Comparison of ENCODE assay signal across 8 cellular contexts in the genomic region with DNA sequence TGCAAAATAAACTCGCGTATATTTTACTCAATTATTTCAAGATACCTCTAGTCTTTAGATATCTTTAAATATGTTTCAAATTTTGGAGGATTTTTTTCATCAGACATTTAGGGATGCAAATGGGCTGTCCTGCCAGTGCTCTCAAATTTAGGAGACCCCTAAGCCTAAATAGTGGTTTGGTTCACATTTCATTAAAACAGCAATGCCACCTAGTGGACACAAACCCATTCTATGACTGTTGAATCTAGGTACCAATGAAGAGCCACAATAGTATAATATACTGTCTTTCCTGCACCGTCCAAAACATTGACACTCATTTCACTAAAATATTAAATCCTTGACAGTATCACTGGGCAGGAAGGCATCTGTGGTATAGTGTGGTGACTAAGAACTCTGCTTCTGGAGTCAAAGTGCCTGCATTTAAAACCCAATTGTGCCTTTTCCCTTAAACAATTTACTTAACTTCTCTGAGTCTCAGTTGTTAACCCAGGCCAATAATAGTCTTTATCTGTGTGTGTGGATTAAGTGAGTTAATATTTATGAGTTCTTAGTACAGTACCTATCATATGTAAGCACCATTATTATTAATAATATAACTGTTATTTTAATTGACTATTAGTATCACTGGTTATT.
A peak's percentile ranks its signal among the peaks of the same experiment; 100 is the strongest.
DNase-seq lines count a peak whose midpoint lies in the region; ATAC-seq, FAIRE-seq and TF ChIP-seq lines count a peak whose summit lies in the region.

No MANE protein-coding gene starts in this region.

- in situ Hi-C loops in K562 (cut with MboI): no loop called here

- DNase-seq in cardiac muscle cell (ENCODE audit: low read depth in 1 of 2, low spot score in 1 of 2) (peak; percentile 28 to 57), right atrium auricular region (ENCODE audit: low spot score) (no peak), HuH-7 (ENCODE audit: low spot score) (peak; percentile 3), K562 (ENCODE audit: extremely low read depth in 1 of 4, low spot score in 3 of 4) (peak; percentile 4 to 9 (median 6)), NCI-H524 treated with DMSO at 0.1 percent for 48 hours (lab: John Stamatoyannopoulos, UW) (no peak), C1 segment of cervical spinal cord (lab: John Stamatoyannopoulos, UW) (no peak)
- no peak for DNase-seq in stimulated activated CD4-positive, alpha-beta T cell treated with anti-CD3 and anti-CD28 coated beads, Interleukin-4, amount 100 ng/mL, for 1 hour

- no TSS peak for BruUV-seq in K562 (replicated peaks; lab: Mats Ljungman, UMichigan)

- no peak for TF ChIP-seq POLR2A in K562 (conservative IDR thresholded peaks at IDR 0.05)

- H3K4me3 ChIP-seq in cardiac muscle cell: no peak overlapping the region
- H3K4me3 ChIP-seq in right atrium auricular region: no peak overlapping the region
- no peak overlapping the region for H3K4me3 ChIP-seq in K562

- no peak overlapping the region for H3K9ac ChIP-seq in K562 (ENCODE audit: insufficient read depth in 1 of 2, low read depth in 2 of 2, low read length in 2 of 2)

- H3K27ac ChIP-seq in cardiac muscle cell (no peak overlapping the region), right atrium auricular region (no peak overlapping the region), K562 (ENCODE audit: extremely low read depth, low read depth, low read length) (no peak overlapping the region)

- H3K4me1 ChIP-seq in cardiac muscle cell (ENCODE audit: low read depth) (no peaks in the 10 kb centered on the region), right atrium auricular region (no peaks in the 10 kb centered on the region), K562 (replicated peaks in 1 of 2; ENCODE audit: control insufficient read depth in 2 of 2, insufficient read depth in 2 of 2, low read length in 2 of 2) (no peaks in the 10 kb centered on the region)

- TF ChIP-seq RAD21 in K562 (CRISPR knock-in tag; conservative IDR thresholded peaks at IDR 0.05 in 1 of 2, IDR thresholded peaks at IDR 0.05 in 1 of 2): peak; percentile 28 to 52; a peak in 3 of 4 replicates

- no peaks in the 10 kb centered on the region for H3K9me1 ChIP-seq in K562 (ENCODE audit: control insufficient read depth, insufficient read depth, low read length)

- H3K9me3 ChIP-seq in cardiac muscle cell (ENCODE audit: low read depth): no peaks in the 10 kb centered on the region
- no peaks in the 10 kb centered on the region for H3K9me3 ChIP-seq in right atrium auricular region
- no peaks in the 10 kb centered on the region for H3K9me3 ChIP-seq in K562 (replicated peaks; ENCODE audit: control insufficient read depth, insufficient read depth, low read depth, low read length)

- H3K27me3 ChIP-seq in cardiac muscle cell (no peaks in the 10 kb centered on the region), right atrium auricular region (no peaks in the 10 kb centered on the region), K562 (ENCODE audit: control insufficient read depth in 2 of 2, insufficient read depth in 2 of 2, low read length in 2 of 2) (peaks cover 2 to 5% of the 10 kb centered on the region in 2 experiments; a peak in 3 of 5 replicates)

- TF ChIP-seq EP300 in K562 (IDR thresholded peaks at IDR 0.05; ENCODE audit: low read length): no peak

- intact Hi-C loops in K562 (cut with micrococcal nuclease): no loop called here

- no peaks in the 10 kb centered on the region for H3K36me3 Mint-ChIP-seq in nephron (ENCODE audit: low read depth)

- H3K4me2 ChIP-seq in K562 (ENCODE audit: insufficient read depth, low read length): no peak overlapping the region

- H3K4me1 Mint-ChIP-seq in nephron: no peaks in the 10 kb centered on the region

- H3K36me3 ChIP-seq in cardiac muscle cell (no peaks in the 10 kb centered on the region), right atrium auricular region (no peaks in the 10 kb centered on the region), K562 (ENCODE audit: control insufficient read depth, insufficient read depth, low read length) (no peaks in the 10 kb centered on the region)

- no peak overlapping the region for H3K4me3 Mint-ChIP-seq in nephron

- TF ChIP-seq CTCF in cardiac muscle cell (IDR thresholded peaks at IDR 0.05; ENCODE audit: low read depth, low read length) (peak; percentile 58), right atrium auricular region (IDR thresholded peaks at IDR 0.05) (peak in 1 of 2 donors; percentile 54), K562 (IDR thresholded peaks at IDR 0.05 in 2 of 3, conservative IDR thresholded peaks at IDR 0.05 in 1 of 3; ENCODE audit: insufficient read depth in 2 of 3, low read depth in 1 of 3, low read length in 3 of 3) (peak in 2 of 3 experiments; percentile 44 to 48; a peak in 2 of 6 replicates), nephron (IDR thresholded peaks at IDR 0.05; ENCODE audit: unreplicated experiment in 3 of 3) (peak; percentile 61 to 72 (median 65))

- WGBS in K562 (ENCODE audit: insufficient coverage, low coverage, missing lambda C conversion rate): 25% methylated on average over 3 of the region's 3 CpGs

- POLR2A ChIA-PET in K562 (lab: Yijun Ruan, JAX): no interaction called here

- H3K9me3 Mint-ChIP-seq in nephron: no peaks in the 10 kb centered on the region

- FAIRE-seq in K562 (lab: Jason Lieb, UNC): peak; percentile 48

- peaks cover 6% of the 10 kb centered on the region for H3K27me3 Mint-ChIP-seq in nephron (ENCODE audit: low read depth)

- peak; percentile 69 for ATAC-seq in K562

- CTCF ChIA-PET in K562 (lab: Yijun Ruan, JAX; ENCODE audit: low intra/inter-chr PET ratio): interaction anchor here (1.4 kb wide), 1 partner anchor 1444 kb away, joined by 4 read pairs; no protein-coding TSS in a partner anchor

- H3K27ac Mint-ChIP-seq in nephron: no peak overlapping the region

- no peaks in the 10 kb centered on the region for H3K79me2 ChIP-seq in K562 (ENCODE audit: control insufficient read depth, insufficient read depth, low read length)

- H2AFZ ChIP-seq in K562 (ENCODE audit: low read depth, low read length): no peak overlapping the region

- no peaks in the 10 kb centered on the region for H4K20me1 ChIP-seq in K562 (replicated peaks; ENCODE audit: control insufficient read depth, insufficient read depth, low read length)

TF ChIP-seq in K562, 482 proteins besides CTCF, POLR2A, EP300 and RAD21:
- TF ChIP-seq NFYB (IDR thresholded peaks at IDR 0.05; ENCODE audit: extremely low read depth, insufficient read length): no peak
- no peak for TF ChIP-seq ARID4B (CRISPR knock-in tag; IDR thresholded peaks at IDR 0.05)
- TF ChIP-seq NFE2 (IDR thresholded peaks at IDR 0.05; ENCODE audit: low read depth): no peak
- TF ChIP-seq GTF2F1 (IDR thresholded peaks at IDR 0.05; ENCODE audit: low read depth, low read length): no peak
- TF ChIP-seq IFI16 (CRISPR knock-in tag; IDR thresholded peaks at IDR 0.05): no peak
- TF ChIP-seq GABPB1 (CRISPR knock-in tag; IDR thresholded peaks at IDR 0.05): no peak
- TF ChIP-seq TSC22D4 (tag; IDR thresholded peaks at IDR 0.05): no peak
- no peak for TF ChIP-seq FOXP1 (CRISPR knock-in tag; IDR thresholded peaks at IDR 0.05)
- TF ChIP-seq BDP1 (IDR thresholded peaks at IDR 0.05; ENCODE audit: insufficient read depth, insufficient read length): no peak
- no peak for TF ChIP-seq PHF21A (IDR thresholded peaks at IDR 0.05; ENCODE audit: borderline replicate concordance, low read depth)
- TF ChIP-seq DMBX1 (CRISPR knock-in tag; IDR thresholded peaks at IDR 0.05; ENCODE audit: borderline replicate concordance): no peak
TF ChIP-seq in K562: peak in this region for 0.

Comparison
In these comparisons a context has a peak if more than half of its experiments do, and no peak if none do; other contexts are left out.
1. DNase-seq: peak in cardiac muscle cell (2 of 2), HuH-7 (single experiment) and K562 (4 of 4); none in right atrium auricular region (single experiment), stimulated activated CD4-positive, alpha-beta T cell treated with anti-CD3 and anti-CD28 coated beads, Interleukin-4, amount 100 ng/mL, for 1 hour (single experiment), NCI-H524 treated with DMSO at 0.1 percent for 48 hours (single experiment) and C1 segment of cervical spinal cord (0 of 14).